Comparison of ENCODE assay signal across 13 cellular contexts in genomic region chr7:28102778-28103177, GRCh38.
A peak's percentile ranks its signal among the peaks of the same experiment; 100 is the strongest.
DNase-seq lines count a peak whose midpoint lies in the region; ATAC-seq, FAIRE-seq and TF ChIP-seq lines count a peak whose summit lies in the region.
"Had no signal": no experiment of that assay in that cellular context is flagged by ENCODE, and none has a peak within 500 bp of the region (broad histone marks: within the 10 kb centered on the region; RNA-seq: fewer than 3 reads in every experiment).

No MANE protein-coding gene starts in this region.

- peaks cover 13% of the 10 kb centered on the region for H3K4me1 ChIP-seq in hepatocyte (ENCODE audit: insufficient read depth)
- no peaks in the 10 kb centered on the region for H3K4me1 ChIP-seq in small intestine (ENCODE audit: control insufficient read depth in 2 of 2, insufficient read depth in 1 of 2, low read depth in 1 of 2, low read length in 1 of 2)
- H3K4me1 ChIP-seq: Peyer's patch had no signal

- H3K9me3 ChIP-seq in hepatocyte (ENCODE audit: low read depth) (no peaks in the 10 kb centered on the region), small intestine (ENCODE audit: control insufficient read depth, low read depth) (no peaks in the 10 kb centered on the region)
- H3K9me3 ChIP-seq: body of pancreas, neutrophil, Peyer's patch had no signal

- H3K36me3 ChIP-seq in hepatocyte (replicated peaks; ENCODE audit: insufficient read depth, low read depth): no peaks in the 10 kb centered on the region
- no peaks in the 10 kb centered on the region for H3K36me3 ChIP-seq in small intestine (ENCODE audit: control insufficient read depth in 2 of 2, insufficient read depth in 2 of 2, low read length in 2 of 2)
- H3K36me3 ChIP-seq: neutrophil, Peyer's patch had no signal

- no peak overlapping the region for H3K27ac Mint-ChIP-seq in activated T-helper 17 cell treated with anti-CD3 and anti-CD28 coated beads, Interleukin-2, amount 50 U/mL, for 72 hours

- H3K36me3 Mint-ChIP-seq in activated T-helper 17 cell treated with anti-CD3 and anti-CD28 coated beads, Interleukin-2, amount 50 U/mL, for 72 hours (ENCODE audit: low read depth): no peaks in the 10 kb centered on the region

- H3K79me2 ChIP-seq in hepatocyte: peaks cover 3% of the 10 kb centered on the region

- TF ChIP-seq CTCF in hepatocyte (IDR thresholded peaks at IDR 0.05; ENCODE audit: poor library complexity): no peak

- 70% methylated on average over 5 of the region's 5 CpGs for WGBS in hepatocyte (ENCODE audit: low lambda C conversion rate, missing lambda C conversion rate)
- 53 to 72% (median 65%) methylated on average over 5 of the region's 5 CpGs for WGBS in small intestine, 3 donors

- H3K27ac ChIP-seq in hepatocyte (no peak overlapping the region), small intestine (ENCODE audit: low read depth in 1 of 2, low read length in 1 of 2) (no peak overlapping the region)
- H3K27ac ChIP-seq: body of pancreas, neutrophil, Peyer's patch had no signal

- FAIRE-seq in HTR-8/SVneo (lab: Jason Lieb, UNC) (peak; percentile 80), small intestine (lab: Jason Lieb, UNC) (no peak)

- H4K20me1 ChIP-seq in hepatocyte (ENCODE audit: insufficient read depth, poor library complexity, severe bottlenecking): no peaks in the 10 kb centered on the region

- no peaks in the 10 kb centered on the region for H3K27me3 ChIP-seq in hepatocyte
- no peaks in the 10 kb centered on the region for H3K27me3 ChIP-seq in small intestine (ENCODE audit: control insufficient read depth in 2 of 2, insufficient read depth in 2 of 2, low read length in 2 of 2)
- H3K27me3 ChIP-seq: body of pancreas, neutrophil, Peyer's patch had no signal

- no peak overlapping the region for H3K4me3 Mint-ChIP-seq in activated T-helper 17 cell treated with anti-CD3 and anti-CD28 coated beads, Interleukin-2, amount 50 U/mL, for 72 hours

- no peaks in the 10 kb centered on the region for H3K27me3 Mint-ChIP-seq in activated T-helper 17 cell treated with anti-CD3 and anti-CD28 coated beads, Interleukin-2, amount 50 U/mL, for 72 hours

- in situ Hi-C loops in KBM-7 (cut with MboI; ENCODE audit: low pct_unique_long_range_greater_than_20kb, low sequenced_read_pairs): no loop called here

- H3K9me2 ChIP-seq in hepatocyte (replicated peaks; ENCODE audit: insufficient read depth): no peaks in the 10 kb centered on the region

- no peak overlapping the region for H2AFZ ChIP-seq in hepatocyte

- no peak overlapping the region for H3K4me2 ChIP-seq in hepatocyte

- H3K9me3 Mint-ChIP-seq in activated T-helper 17 cell treated with anti-CD3 and anti-CD28 coated beads, Interleukin-2, amount 50 U/mL, for 72 hours: no peaks in the 10 kb centered on the region

- DNase-seq in HTR-8/SVneo (ENCODE audit: insufficient read length, low spot score) (peak; percentile 56), hepatocyte (ENCODE audit: low spot score) (peak; percentile 29), stromal cell of bone marrow (ENCODE audit: low read depth) (peak; percentile 74), KBM-7 (no peak), small intestine (no peak)
- DNase-seq: activated CD4-positive, alpha-beta T cell treated with anti-CD3 and anti-CD28 coated beads, Interleukin-2, amount 50 U/mL, for 48 hours; head of caudate nucleus; NCI-H1092; Peyer's patch had no signal

- ATAC-seq in activated T-helper 17 cell treated with anti-CD3 and anti-CD28 coated beads, Interleukin-2, amount 50 U/mL, for 72 hours (replicated peaks): peak; percentile 52
- no peak for ATAC-seq in GM18511 (IDR thresholded peaks at IDR 0.05; ENCODE audit: unreplicated experiment)
- ATAC-seq: body of pancreas had no signal

- H3K4me1 Mint-ChIP-seq in activated T-helper 17 cell treated with anti-CD3 and anti-CD28 coated beads, Interleukin-2, amount 50 U/mL, for 72 hours: peaks cover 12% of the 10 kb centered on the region

- no peak overlapping the region for H3K4me3 ChIP-seq in hepatocyte
- H3K4me3 ChIP-seq in small intestine (ENCODE audit: low read depth in 1 of 2, low read length in 2 of 2): no peak overlapping the region
- H3K4me3 ChIP-seq: body of pancreas, Peyer's patch had no signal

Comparison
In these comparisons a context has a peak if more than half of its experiments do, and no peak if none do; other contexts are left out.
1. DNase-seq: peak in HTR-8/SVneo (single experiment), hepatocyte (single experiment) and stromal cell of bone marrow (single experiment); none in KBM-7 (single experiment) and small intestine (single experiment).